11 cellular contexts compared by ENCODE assay signal in genomic region chr12:109767456-109767855, GRCh38.
"Had no signal": no experiment of that assay in that cellular context is flagged by ENCODE, and none has a peak within 500 bp of the region (broad histone marks: within the 10 kb centered on the region; RNA-seq: fewer than 3 reads in every experiment).

No MANE protein-coding gene starts in this region.

- H3K36me3 ChIP-seq: gastroesophageal sphincter, pancreas, stomach, thoracic aorta had no signal

- H3K9me3 ChIP-seq: pancreas had no signal

- H3K4me3 ChIP-seq: gastroesophageal sphincter, heart right ventricle, lung, pancreas, stomach, thoracic aorta had no signal

- H3K4me1 ChIP-seq: pancreas, stomach had no signal

- DNase-seq: activated T-cell treated with anti-CD3 and anti-CD28 coated beads, Interleukin-2, amount 50 U/mL, for 1 hour; erythroblast; heart right ventricle; naive B cell; pancreas; stimulated activated CD4-positive, alpha-beta T cell treated with anti-CD3 and anti-CD28 coated beads, Interleukin-12 subunit alpha, Interleukin-12 subunit beta, amount 100 ng/mL, for 4 hours; stimulated activated CD4-positive, alpha-beta T cell treated with anti-CD3 and anti-CD28 coated beads, Interleukin-2, amount 100 ng/mL, for 24 hours had no signal

- FAIRE-seq: pancreas had no signal

- H3K27me3 ChIP-seq: gastroesophageal sphincter, heart right ventricle, pancreas, stomach had no signal

- H3K27ac ChIP-seq: gastroesophageal sphincter, heart right ventricle, pancreas, stomach, thoracic aorta had no signal
